Comparison of ENCODE assay signal across 34 cellular contexts in the genomic region with DNA sequence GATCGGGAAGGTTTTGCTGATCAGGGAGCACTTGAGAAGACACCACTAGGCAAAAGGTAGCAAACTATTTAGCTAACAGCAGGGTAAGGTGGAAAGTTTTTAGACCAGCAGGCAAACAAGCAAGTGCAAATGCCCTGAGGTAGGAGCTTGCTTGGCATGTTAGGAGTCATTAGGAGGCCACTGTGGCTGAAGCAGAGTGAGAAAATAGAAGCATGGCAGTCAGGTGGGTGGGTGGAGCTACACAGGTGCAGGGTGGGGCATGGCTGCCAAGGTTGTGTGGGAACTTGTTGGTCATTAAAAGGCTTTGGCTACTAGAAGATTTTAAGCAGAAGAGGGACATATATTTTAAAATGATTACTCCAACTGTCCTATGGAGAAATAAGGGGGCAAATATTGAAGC.
"Had no signal": no experiment of that assay in that cellular context is flagged by ENCODE, and none has a peak within 500 bp of the region (broad histone marks: within the 10 kb centered on the region; RNA-seq: fewer than 3 reads in every experiment).

No MANE protein-coding gene starts in this region.

- H3K4me1 Mint-ChIP-seq: activated CD4-positive, alpha-beta T cell treated with anti-CD3 and anti-CD28 coated beads for 36 hours; activated CD4-positive, alpha-beta T cell treated with anti-CD3 and anti-CD28 coated beads, Interleukin-2, amount 10 ng/mL, durations not matched to agents 24 days and 14 days; activated CD8-positive, alpha-beta memory T cell treated with anti-CD3 and anti-CD28 coated beads, Interleukin-2, amount 10 ng/mL, durations not matched to agents 7 days and 5 days; activated naive CD4-positive, alpha-beta T cell treated with anti-CD3 and anti-CD28 coated beads, Interleukin-2, amount 50 U/mL, for 24 hours; activated naive CD8-positive, alpha-beta T cell treated with anti-CD3 and anti-CD28 coated beads for 36 hours; T-helper 17 cell had no signal

- H3K9me3 Mint-ChIP-seq: activated CD4-positive, alpha-beta memory T cell treated with anti-CD3 and anti-CD28 coated beads for 36 hours; activated CD4-positive, alpha-beta T cell treated with anti-CD3 and anti-CD28 coated beads, Interleukin-2, amount 10 ng/mL, durations not matched to agents 24 days and 14 days; activated naive CD4-positive, alpha-beta T cell treated with anti-CD3 and anti-CD28 coated beads for 36 hours; activated naive CD4-positive, alpha-beta T cell treated with anti-CD3 and anti-CD28 coated beads, Interleukin-2, amount 50 U/mL, for 24 hours; activated naive CD8-positive, alpha-beta T cell treated with anti-CD3 and anti-CD28 coated beads for 36 hours; activated naive CD8-positive, alpha-beta T cell treated with anti-CD3 and anti-CD28 coated beads, Interleukin-2, amount 50 U/mL, for 24 hours; activated T-helper 1 cell treated with anti-CD3 and anti-CD28 coated beads, Interleukin-12 subunit alpha, Interleukin-12 subunit beta, Interleukin-2, Interleukin-4 antibody, amounts not matched to agents 30 ng/mL and 10 ng/mL and 1 ng/mL, durations not matched to agents 14 hours and 24 hours and 36 hours; activated T-helper 2 cell treated with anti-CD3 and anti-CD28 coated beads, Interferon-gamma antibody, Interleukin-2, Interleukin-4, amounts not matched to agents 10 μg/mL and 5 μg/mL and 100 μg/mL, durations not matched to agents 14 hours and 24 hours and 36 hours; T-helper 2 cell treated with Interferon-gamma antibody and Interleukin-4, amounts not matched to agents 5 μg/mL and 100 μg/mL, for 36 hours had no signal

- H3K27ac ChIP-seq: adrenal gland, epithelial cell of prostate, esophagus squamous epithelium, gastroesophageal sphincter had no signal

- DNase-seq: activated CD4-positive, alpha-beta memory T cell treated with anti-CD3 and anti-CD28 coated beads for 36 hours; activated CD4-positive, alpha-beta T cell treated with anti-CD3 and anti-CD28 coated beads for 36 hours; activated CD4-positive, alpha-beta T cell treated with anti-CD3 and anti-CD28 coated beads, Interleukin-2, amount 10 ng/mL, durations not matched to agents 24 days and 14 days; activated CD4-positive, CD25-positive, alpha-beta regulatory T cell; activated CD4-positive, CD25-positive, alpha-beta regulatory T cell treated with anti-CD3 and anti-CD28 coated beads, Interleukin-2, amount 50 U/mL, for 72 hours; activated CD8-positive, alpha-beta memory T cell treated with anti-CD3 and anti-CD28 coated beads, Interleukin-2, amount 10 ng/mL, durations not matched to agents 7 days and 5 days; activated CD8-positive, alpha-beta memory T cell treated with anti-CD3 and anti-CD28 coated beads, Interleukin-2, amount 50 U/mL, for 4 hours; activated CD8-positive, alpha-beta T cell treated with anti-CD3 and anti-CD28 coated beads, Interleukin-2, amount 10 ng/mL, durations not matched to agents 7 days and 5 days; activated effector memory CD4-positive, alpha-beta T cell treated with anti-CD3 and anti-CD28 coated beads, Interleukin-2, amount 50 U/mL, for 16 hours; activated naive CD4-positive, alpha-beta T cell treated with anti-CD3 and anti-CD28 coated beads for 36 hours; activated naive CD8-positive, alpha-beta T cell treated with anti-CD3 and anti-CD28 coated beads for 36 hours; activated naive CD8-positive, alpha-beta T cell treated with anti-CD3 and anti-CD28 coated beads, Interleukin-2, amount 50 U/mL, for 24 hours; activated T-cell treated with anti-CD3 and anti-CD28 coated beads, Interleukin-2, amount 50 U/mL, for 1 hour; activated T-cell treated with anti-CD3 and anti-CD28 coated beads, Interleukin-2, amount 50 U/mL, for 48 hours; adrenal gland; amygdala; aorta; caudate nucleus; effector CD8-positive, alpha-beta T cell; esophagus squamous epithelium; foreskin melanocyte; T-helper 1 cell; T-helper 17 cell; T1000 had no signal

- FAIRE-seq: colon, endometrium, endothelial cell of umbilical vein had no signal

- H3K4me3 ChIP-seq: adrenal gland, body of pancreas, esophagus squamous epithelium, gastroesophageal sphincter had no signal

- H3K4me3 Mint-ChIP-seq: activated CD4-positive, alpha-beta memory T cell treated with anti-CD3 and anti-CD28 coated beads for 36 hours; activated CD4-positive, alpha-beta T cell treated with anti-CD3 and anti-CD28 coated beads for 36 hours; activated CD4-positive, alpha-beta T cell treated with anti-CD3 and anti-CD28 coated beads, Interleukin-2, amount 10 ng/mL, durations not matched to agents 24 days and 14 days; activated CD8-positive, alpha-beta memory T cell treated with anti-CD3 and anti-CD28 coated beads, Interleukin-2, amount 10 ng/mL, durations not matched to agents 7 days and 5 days; activated CD8-positive, alpha-beta T cell treated with anti-CD3 and anti-CD28 coated beads, Interleukin-2, amount 10 ng/mL, durations not matched to agents 7 days and 5 days; activated naive CD4-positive, alpha-beta T cell treated with anti-CD3 and anti-CD28 coated beads for 36 hours; activated naive CD4-positive, alpha-beta T cell treated with anti-CD3 and anti-CD28 coated beads, Interleukin-2, amount 50 U/mL, for 24 hours; activated naive CD8-positive, alpha-beta T cell treated with anti-CD3 and anti-CD28 coated beads for 36 hours; activated naive CD8-positive, alpha-beta T cell treated with anti-CD3 and anti-CD28 coated beads, Interleukin-2, amount 50 U/mL, for 24 hours; activated T-helper 1 cell treated with anti-CD3 and anti-CD28 coated beads, Interleukin-12 subunit alpha, Interleukin-12 subunit beta, Interleukin-2, Interleukin-4 antibody, amounts not matched to agents 30 ng/mL and 10 ng/mL and 1 ng/mL, durations not matched to agents 14 hours and 24 hours and 36 hours; T-helper 17 cell; T-helper 2 cell treated with Interferon-gamma antibody and Interleukin-4, amounts not matched to agents 5 μg/mL and 100 μg/mL, for 36 hours had no signal

- H3K4me1 ChIP-seq: esophagus squamous epithelium, gastroesophageal sphincter had no signal

- H3K36me3 Mint-ChIP-seq: activated CD4-positive, alpha-beta memory T cell treated with anti-CD3 and anti-CD28 coated beads for 36 hours; activated CD8-positive, alpha-beta memory T cell treated with anti-CD3 and anti-CD28 coated beads, Interleukin-2, amount 10 ng/mL, durations not matched to agents 7 days and 5 days; activated naive CD4-positive, alpha-beta T cell treated with anti-CD3 and anti-CD28 coated beads, Interleukin-2, amount 50 U/mL, for 24 hours; activated naive CD8-positive, alpha-beta T cell treated with anti-CD3 and anti-CD28 coated beads for 36 hours had no signal

- ATAC-seq: activated CD4-positive, alpha-beta T cell treated with anti-CD3 and anti-CD28 coated beads for 36 hours; activated CD8-positive, alpha-beta memory T cell treated with anti-CD3 and anti-CD28 coated beads, Interleukin-2, amount 10 ng/mL, durations not matched to agents 7 days and 5 days; activated CD8-positive, alpha-beta T cell treated with anti-CD3 and anti-CD28 coated beads, Interleukin-2, amount 10 ng/mL, durations not matched to agents 7 days and 5 days; activated naive CD8-positive, alpha-beta T cell treated with anti-CD3 and anti-CD28 coated beads, Interleukin-2, amount 50 U/mL, for 24 hours; body of pancreas; gastroesophageal sphincter; T-helper 17 cell had no signal

- H3K36me3 ChIP-seq: adrenal gland, esophagus squamous epithelium, gastroesophageal sphincter had no signal

- H3K9me3 ChIP-seq: adrenal gland, body of pancreas, esophagus squamous epithelium, gastroesophageal sphincter had no signal

- H3K27me3 ChIP-seq: adrenal gland, body of pancreas, esophagus squamous epithelium, gastroesophageal sphincter had no signal

- H3K27ac Mint-ChIP-seq: activated CD4-positive, alpha-beta memory T cell treated with anti-CD3 and anti-CD28 coated beads for 36 hours; activated CD4-positive, alpha-beta T cell treated with anti-CD3 and anti-CD28 coated beads for 36 hours; activated CD4-positive, alpha-beta T cell treated with anti-CD3 and anti-CD28 coated beads, Interleukin-2, amount 10 ng/mL, durations not matched to agents 24 days and 14 days; activated CD8-positive, alpha-beta memory T cell treated with anti-CD3 and anti-CD28 coated beads, Interleukin-2, amount 10 ng/mL, durations not matched to agents 7 days and 5 days; activated CD8-positive, alpha-beta T cell treated with anti-CD3 and anti-CD28 coated beads, Interleukin-2, amount 10 ng/mL, durations not matched to agents 7 days and 5 days; activated naive CD4-positive, alpha-beta T cell treated with anti-CD3 and anti-CD28 coated beads for 36 hours; activated naive CD4-positive, alpha-beta T cell treated with anti-CD3 and anti-CD28 coated beads, Interleukin-2, amount 50 U/mL, for 24 hours; activated naive CD8-positive, alpha-beta T cell treated with anti-CD3 and anti-CD28 coated beads for 36 hours; activated naive CD8-positive, alpha-beta T cell treated with anti-CD3 and anti-CD28 coated beads, Interleukin-2, amount 50 U/mL, for 24 hours; activated T-helper 1 cell treated with anti-CD3 and anti-CD28 coated beads, Interleukin-12 subunit alpha, Interleukin-12 subunit beta, Interleukin-2, Interleukin-4 antibody, amounts not matched to agents 30 ng/mL and 10 ng/mL and 1 ng/mL, durations not matched to agents 14 hours and 24 hours and 36 hours; activated T-helper 2 cell treated with anti-CD3 and anti-CD28 coated beads, Interferon-gamma antibody, Interleukin-2, Interleukin-4, amounts not matched to agents 10 μg/mL and 5 μg/mL and 100 μg/mL, durations not matched to agents 14 hours and 24 hours and 36 hours; T-helper 17 cell; T-helper 2 cell treated with Interferon-gamma antibody and Interleukin-4, amounts not matched to agents 5 μg/mL and 100 μg/mL, for 36 hours had no signal
